In the genomic region with DNA sequence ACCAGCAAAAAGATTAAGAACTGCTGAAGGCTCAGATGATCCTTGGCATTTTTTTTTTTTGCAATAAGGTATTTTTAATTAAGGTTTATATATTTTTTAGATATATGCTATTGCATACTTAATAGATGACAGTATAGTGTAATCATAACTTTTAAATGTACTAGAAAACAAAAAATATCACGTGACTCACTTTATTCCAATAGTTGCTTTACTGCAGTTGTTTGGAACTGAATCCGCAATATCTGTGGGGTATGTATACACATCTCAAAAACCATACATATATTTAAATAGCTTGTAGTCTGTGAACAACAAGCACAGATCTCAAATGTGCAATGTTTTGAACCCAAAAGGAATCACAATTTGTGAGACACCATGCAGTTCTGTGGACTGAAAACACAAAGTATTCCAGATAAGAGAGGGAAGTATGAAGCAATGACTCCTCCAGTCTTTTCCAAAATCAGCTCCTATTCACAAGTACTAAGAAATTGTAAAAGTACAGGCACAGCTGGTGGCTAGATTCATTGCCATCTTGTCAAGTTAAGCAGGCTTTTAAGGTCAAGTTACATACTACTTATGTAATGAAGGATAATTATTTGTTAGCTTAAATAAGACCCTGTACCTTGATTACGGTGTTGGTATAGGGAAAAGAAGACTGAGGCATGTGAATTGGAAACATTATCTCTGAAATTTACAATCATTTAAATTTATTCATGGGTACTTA, we compare ENCODE assay signal across 17 cellular contexts.
A peak's percentile ranks its signal among the peaks of the same experiment; 100 is the strongest.
DNase-seq lines count a peak whose midpoint lies in the region; ATAC-seq and TF ChIP-seq lines count a peak whose summit lies in the region.
"Had no signal": no experiment of that assay in that cellular context is flagged by ENCODE, and none has a peak within 500 bp of the region (broad histone marks: within the 10 kb centered on the region; RNA-seq: fewer than 3 reads in every experiment).

No MANE protein-coding gene starts in this region.

- peak; percentile 70 for ATAC-seq in left ventricle myocardium superior
- ATAC-seq in omental fat pad (ENCODE audit: low FRiP score), result no peak
- ATAC-seq: GM12878, Panc1, SK-N-SH treated with all-trans-retinoic acid at 6 μM for 48 hours had no signal

- H3K9me3 ChIP-seq in left ventricle myocardium inferior (replicated peaks), result no peaks in the 10 kb centered on the region
- H3K9me3 ChIP-seq: BLaER1 had no signal

- H3K27ac ChIP-seq in left ventricle myocardium inferior (replicated peaks), result no peak overlapping the region
- H3K27ac ChIP-seq: 22Rv1, BLaER1 had no signal

- H3K4me3 ChIP-seq in left ventricle myocardium inferior, result no peak overlapping the region
- H3K4me3 ChIP-seq: BLaER1, GM12878 had no signal

- peak; percentile 1 for DNase-seq in DMS79 treated with DMSO at 0.1 percent for 48 hours (lab: John Stamatoyannopoulos, UW)
- no peak for DNase-seq in DMS79 (lab: John Stamatoyannopoulos, UW)
- DNase-seq in left ventricle myocardium superior, result no peak
- DNase-seq in left ventricle myocardium inferior, result no peak
- peak; percentile 9 for DNase-seq in fibroblast of peridontal ligament (ENCODE audit: extremely low read depth)
- no peak for DNase-seq in omental fat pad (ENCODE audit: low spot score)
- DNase-seq in epidermal melanocyte (ENCODE audit: insufficient read length, low spot score), result no peak
- DNase-seq in dedifferentiated amniotic fluid mesenchymal stem cell (ENCODE audit: extremely low spot score), result no peak
- DNase-seq: DMS53, H9, NCI-H1694 treated with DMSO at 0.1 percent for 48 hours, SHP77 had no signal

- TF ChIP-seq CTCF in left ventricle myocardium inferior (IDR thresholded peaks at IDR 0.05; ENCODE audit: borderline replicate concordance) (no peak), omental fat pad (IDR thresholded peaks at IDR 0.05) (no peak)

- H3K27me3 ChIP-seq in left ventricle myocardium inferior (ENCODE audit: low read depth), result no peaks in the 10 kb centered on the region
- H3K27me3 ChIP-seq: BLaER1 had no signal

- H3K4me1 ChIP-seq in left ventricle myocardium inferior, result no peaks in the 10 kb centered on the region
- H3K4me1 ChIP-seq: BLaER1 had no signal

- intact Hi-C loops in left ventricle myocardium superior (cut with micrococcal nuclease) (loop anchor here (5.0 kb wide), 1 partner anchor 154 kb away; no protein-coding TSS in a partner anchor), left ventricle myocardium inferior (cut with micrococcal nuclease) (no loop called here)

- H3K36me3 ChIP-seq in left ventricle myocardium inferior, result no peaks in the 10 kb centered on the region
- H3K36me3 ChIP-seq: BLaER1 had no signal

Comparison
In these comparisons a context has a peak if more than half of its experiments do, and no peak if none do; other contexts are left out.
1. DNase-seq: peak in DMS79 treated with DMSO at 0.1 percent for 48 hours (single experiment) and fibroblast of peridontal ligament (single experiment); none in DMS79 (single experiment), left ventricle myocardium superior (single experiment), left ventricle myocardium inferior (single experiment), omental fat pad (single experiment), epidermal melanocyte (single experiment) and dedifferentiated amniotic fluid mesenchymal stem cell (single experiment).